In genomic region chr3:150531775-150532174, GRCh38 we compare ENCODE assay signal across 23 cellular contexts.
"Had no signal": no experiment of that assay in that cellular context is flagged by ENCODE, and none has a peak within 500 bp of the region (broad histone marks: within the 10 kb centered on the region; RNA-seq: fewer than 3 reads in every experiment).

No MANE protein-coding gene starts in this region.

- H3K4me1 Mint-ChIP-seq: memory B cell, natural killer cell had no signal

- H3K4me1 ChIP-seq: esophagus squamous epithelium, left ventricle myocardium inferior, lower lobe of right lung, tibial artery, uterus had no signal

- H3K4me3 ChIP-seq: esophagus squamous epithelium, hepatocyte, left ventricle myocardium inferior, lower lobe of right lung, spleen, tibial artery, upper lobe of left lung, uterus had no signal

- H3K36me3 ChIP-seq: esophagus squamous epithelium, left ventricle myocardium inferior, lower lobe of right lung, spleen, tibial artery, upper lobe of left lung, uterus had no signal

- H3K36me3 Mint-ChIP-seq: memory B cell, mesothelial cell of epicardium, natural killer cell had no signal

- H3K9me3 ChIP-seq: esophagus squamous epithelium, left ventricle myocardium inferior, lower lobe of right lung, spleen, tibial artery, upper lobe of left lung, uterus had no signal

- H3K4me3 Mint-ChIP-seq: memory B cell, mesothelial cell of epicardium, natural killer cell, neural crest cell had no signal

- ATAC-seq: left cardiac atrium, lower lobe of right lung, natural killer cell, sciatic nerve had no signal

- H3K9me3 Mint-ChIP-seq: memory B cell, mesothelial cell of epicardium, natural killer cell, neural crest cell had no signal

- DNase-seq: dermis blood vessel endothelial cell; esophagus squamous epithelium; foreskin fibroblast; head of caudate nucleus; kidney; left cardiac atrium; left ventricle myocardium inferior; lower lobe of right lung; natural killer cell; posterior cingulate gyrus; spleen; stimulated activated CD4-positive, alpha-beta T cell treated with anti-CD3 and anti-CD28 coated beads, Interleukin-15, amount 100 ng/mL, for 24 hours; stimulated activated CD4-positive, alpha-beta T cell treated with anti-CD3 and anti-CD28 coated beads, Interleukin-1b, Interleukin-23, amount 100 ng/mL, for 48 hours; stimulated activated CD4-positive, alpha-beta T cell treated with anti-CD3 and anti-CD28 coated beads, Interleukin-4, amount 100 ng/mL, for 24 hours; stimulated activated naive CD4-positive, alpha-beta T cell; tibial artery; upper lobe of left lung; uterus had no signal

- H3K27ac ChIP-seq: esophagus squamous epithelium, hepatocyte, left ventricle myocardium inferior, lower lobe of right lung, spleen, tibial artery, upper lobe of left lung, uterus had no signal

- H3K27me3 Mint-ChIP-seq: memory B cell had no signal

- H3K27ac Mint-ChIP-seq: memory B cell, mesothelial cell of epicardium, natural killer cell had no signal
